In genomic region chr6:163814494-163815364, GRCh38 we compare ENCODE assay signal across 10 cellular contexts.
DNase-seq lines count a peak whose midpoint lies in the region; ATAC-seq, FAIRE-seq and TF ChIP-seq lines count a peak whose summit lies in the region.
"Had no signal": no experiment of that assay in that cellular context is flagged by ENCODE, and none has a peak within 500 bp of the region (broad histone marks: within the 10 kb centered on the region; RNA-seq: fewer than 3 reads in every experiment).

No MANE protein-coding gene starts in this region.

- intact Hi-C loops in sciatic nerve (cut with DNase I) = no loop called here

- in situ Hi-C loops in astrocyte of the cerebellum (cut with HindIII; ENCODE audit: low sequenced_read_pairs) = no loop called here

- DNase-seq in GM18507 (ENCODE audit: extremely low spot score, insufficient read length, low read depth) (no peak), astrocyte of the cerebellum (ENCODE audit: low read depth) (peak; percentile 48), sciatic nerve (ENCODE audit: low spot score) (peak; percentile 66), HPDE6-E6E7 (ENCODE audit: extremely low spot score) (no peak), DMS153 treated with DMSO at 0.1 percent for 48 hours (lab: John Stamatoyannopoulos, UW; ENCODE audit: unreplicated experiment) (no peak), D341Med (ENCODE audit: low spot score) (no peak)
- DNase-seq: NCI-H446; stimulated activated CD4-positive, alpha-beta T cell treated with anti-CD3 and anti-CD28 coated beads, Interleukin-12 subunit alpha, Interleukin-12 subunit beta, amount 100 ng/mL, for 4 hours had no signal

- peak; percentile 35 for FAIRE-seq in GM18507 (lab: Jason Lieb, UNC)

- H3K4me3 ChIP-seq in astrocyte of the cerebellum (ENCODE audit: low read depth, low read length) = no peak overlapping the region

- no peak for TF ChIP-seq CTCF in astrocyte of the cerebellum (IDR thresholded peaks at IDR 0.05; ENCODE audit: low read depth, low read length, missing control alignments)

- ATAC-seq in HG02884 (IDR thresholded peaks at IDR 0.05; ENCODE audit: unreplicated experiment) (peak; percentile 69), sciatic nerve (peak; percentile 92), HG02840 (IDR thresholded peaks at IDR 0.05; ENCODE audit: low FRiP score, unreplicated experiment) (no peak)

Comparison
In these comparisons a context has a peak if more than half of its experiments do, and no peak if none do; other contexts are left out.
1. DNase-seq: peak in astrocyte of the cerebellum (single experiment) and sciatic nerve (single experiment); none in GM18507 (single experiment), HPDE6-E6E7 (single experiment), DMS153 treated with DMSO at 0.1 percent for 48 hours (single experiment) and D341Med (single experiment).